9 cellular contexts compared by ENCODE assay signal in genomic region chr14:94028450-94028826, GRCh38. TPM values are rescaled to one million over a fixed set of nuclear protein-coding genes. Genes with fewer than 3 reads are reported as not detected.
A peak's percentile ranks its signal among the peaks of the same experiment; 100 is the strongest.
DNase-seq lines count a peak whose midpoint lies in the region; ATAC-seq and TF ChIP-seq lines count a peak whose summit lies in the region.
"Had no signal": no experiment of that assay in that cellular context is flagged by ENCODE, and none has a peak within 500 bp of the region (broad histone marks: within the 10 kb centered on the region; RNA-seq: fewer than 3 reads in every experiment).

No MANE protein-coding gene starts in this region.

- DNase-seq in EL: peak; percentile 16
- peak; percentile 70 for DNase-seq in activated CD8-positive, alpha-beta T cell treated with anti-CD3 and anti-CD28 coated beads for 36 hours
- DNase-seq in mesenchymal stem cell: peak; percentile 5
- DNase-seq in NCI-H2171 (lab: John Stamatoyannopoulos, UW): no peak
- DNase-seq in cardiac septum (ENCODE audit: low spot score): no peak
- DNase-seq: NCI-H2227 treated with DMSO at 0.1 percent for 48 hours had no signal

- intact Hi-C loops in activated CD8-positive, alpha-beta T cell treated with anti-CD3 and anti-CD28 coated beads for 36 hours (cut with micrococcal nuclease): no loop called here
- intact Hi-C loops in cardiac septum (cut with DNase I): no loop called here

- H2BK120ac ChIP-seq in mesenchymal stem cell (ENCODE audit: low read depth, low read length): no peak overlapping the region

- no peaks in the 10 kb centered on the region for H3K27me3 ChIP-seq in mesenchymal stem cell (ENCODE audit: control insufficient read depth in 1 of 2, insufficient read depth in 1 of 2, low read length in 2 of 2)

- H3K27me3 Mint-ChIP-seq in activated CD8-positive, alpha-beta T cell treated with anti-CD3 and anti-CD28 coated beads for 36 hours: no peaks in the 10 kb centered on the region

- WGBS in mesenchymal stem cell: 70% methylated on average over 4 of the region's 4 CpGs

- no peak overlapping the region for H3K23ac ChIP-seq in mesenchymal stem cell (ENCODE audit: low read length in 2 of 2)

- no peak overlapping the region for H2BK5ac ChIP-seq in mesenchymal stem cell (ENCODE audit: low read depth, low read length, poor library complexity, severe bottlenecking)

- H3K79me1 ChIP-seq in mesenchymal stem cell (replicated peaks; ENCODE audit: low read length, poor library complexity, severe bottlenecking): peaks cover 27% of the 10 kb centered on the region

- POLR2A ChIA-PET in activated CD8-positive, alpha-beta T cell treated with anti-CD3 and anti-CD28 coated beads for 36 hours (lab: Charles Lee): interaction anchor here (0.7 to 1.6 kb wide), 4 partner anchors 17 to 50 kb away, joined by 3 read pairs; no protein-coding TSS in a partner anchor

- peaks cover 21% of the 10 kb centered on the region for H3K4me1 Mint-ChIP-seq in activated CD8-positive, alpha-beta T cell treated with anti-CD3 and anti-CD28 coated beads for 36 hours (ENCODE audit: low read depth)

- no peak overlapping the region for H2AFZ ChIP-seq in mesenchymal stem cell (ENCODE audit: low read depth, low read length)

- TF ChIP-seq CTCF in activated CD8-positive, alpha-beta T cell treated with anti-CD3 and anti-CD28 coated beads for 36 hours (IDR thresholded peaks at IDR 0.05): no peak

- H3K9me3 ChIP-seq in mesenchymal stem cell (ENCODE audit: control insufficient read depth, low read length): no peaks in the 10 kb centered on the region

- no peaks in the 10 kb centered on the region for H3K36me3 ChIP-seq in mesenchymal stem cell (ENCODE audit: control insufficient read depth in 1 of 2, insufficient read depth in 2 of 2, low read depth in 1 of 2, low read length in 2 of 2)

- H3K4me3 Mint-ChIP-seq in activated CD8-positive, alpha-beta T cell treated with anti-CD3 and anti-CD28 coated beads for 36 hours: no peak overlapping the region

- no peak overlapping the region for H3K14ac ChIP-seq in mesenchymal stem cell (ENCODE audit: low read length in 2 of 2)

- peak; percentile 54 for ATAC-seq in activated CD8-positive, alpha-beta T cell treated with anti-CD3 and anti-CD28 coated beads for 36 hours
- no peak for ATAC-seq in HG03135 (IDR thresholded peaks at IDR 0.05; ENCODE audit: unreplicated experiment)

- no peaks in the 10 kb centered on the region for H3K36me3 Mint-ChIP-seq in activated CD8-positive, alpha-beta T cell treated with anti-CD3 and anti-CD28 coated beads for 36 hours (ENCODE audit: low read depth)

- no peak for TF ChIP-seq RAD21 in Ishikawa (IDR thresholded peaks at IDR 0.05; ENCODE audit: low read depth)

- no peaks in the 10 kb centered on the region for H3K9me3 Mint-ChIP-seq in activated CD8-positive, alpha-beta T cell treated with anti-CD3 and anti-CD28 coated beads for 36 hours

- no peak overlapping the region for H2BK12ac ChIP-seq in mesenchymal stem cell (ENCODE audit: low read length in 2 of 2)

- no peak overlapping the region for H4K8ac ChIP-seq in mesenchymal stem cell (ENCODE audit: low read length)

- H3K4ac ChIP-seq in mesenchymal stem cell (ENCODE audit: low read depth in 1 of 2, low read length in 2 of 2): no peak overlapping the region

- no peak overlapping the region for H2AK5ac ChIP-seq in mesenchymal stem cell (ENCODE audit: low read length, severe bottlenecking)

- H3K4me1 ChIP-seq in mesenchymal stem cell (ENCODE audit: control insufficient read depth, insufficient read depth, low read depth, low read length): peaks cover 18% of the 10 kb centered on the region

- TF ChIP-seq EP300 in Ishikawa (IDR thresholded peaks at IDR 0.05; ENCODE audit: borderline replicate concordance): no peak

- peak overlapping the region; percentile 72 for H3K27ac Mint-ChIP-seq in activated CD8-positive, alpha-beta T cell treated with anti-CD3 and anti-CD28 coated beads for 36 hours

- no peak overlapping the region for H3K4me3 ChIP-seq in mesenchymal stem cell (ENCODE audit: insufficient read depth in 1 of 2, low read depth in 1 of 2, low read length in 2 of 2)

- H3K4me2 ChIP-seq in mesenchymal stem cell (ENCODE audit: low read length, poor library complexity, severe bottlenecking): no peak overlapping the region

- H3K27ac ChIP-seq in mesenchymal stem cell (ENCODE audit: low read length, poor library complexity, severe bottlenecking): no peak overlapping the region

- CTCF ChIA-PET in activated CD8-positive, alpha-beta T cell treated with anti-CD3 and anti-CD28 coated beads for 36 hours (lab: Charles Lee): interaction anchor here (0.9 to 3.4 kb wide), 12 partner anchors 8 to 151 kb away, joined by 3 to 26 read pairs (median 7); partner anchors contain the start of gene IFI27L2

- H3K18ac ChIP-seq in mesenchymal stem cell (ENCODE audit: low read depth in 1 of 2, low read length in 2 of 2): no peak overlapping the region

- H3K9ac ChIP-seq in mesenchymal stem cell (ENCODE audit: low read length): no peak overlapping the region

- H2BK15ac ChIP-seq in mesenchymal stem cell (ENCODE audit: low read depth, poor library complexity, severe bottlenecking): no peak overlapping the region

- H4K91ac ChIP-seq in mesenchymal stem cell (ENCODE audit: low read length): no peak overlapping the region

TF ChIP-seq in Ishikawa, 13 proteins besides CTCF, POLR2A, EP300 and RAD21:
- TF ChIP-seq TCF12 (IDR thresholded peaks at IDR 0.05; ENCODE audit: low read depth): 0 out of 2 replicates have a peak, but pooled peaks have one; percentile 17
- TF ChIP-seq FOXM1 (IDR thresholded peaks at IDR 0.05; ENCODE audit: borderline replicate concordance, low read depth): no peak

RNA-seq across cellular contexts. Expression of gene OTUB2, which starts 2.3 kb away (rescaled TPM):
- under 1 TPM; 0.25 to 0.29 TPM for total RNA-seq in activated CD8-positive, alpha-beta T cell treated with anti-CD3 and anti-CD28 coated beads for 36 hours
- 1.1 TPM for polyA plus RNA-seq in mesenchymal stem cell (2013, experiment 1 of 2)
- polyA plus RNA-seq in mesenchymal stem cell (2013, experiment 2 of 2): 1.1 TPM
- total RNA-seq in cardiac septum: 0.30 TPM

RNA-seq across cellular contexts. Expression of gene CCDC197, which starts 31.3 kb away (rescaled TPM):
- total RNA-seq in activated CD8-positive, alpha-beta T cell treated with anti-CD3 and anti-CD28 coated beads for 36 hours: not detected
- not detected for polyA plus RNA-seq in mesenchymal stem cell (2013, experiment 1 of 2)
- polyA plus RNA-seq in mesenchymal stem cell (2013, experiment 2 of 2): not detected
- total RNA-seq in cardiac septum: 3.4 TPM
- total RNA-seq: skeletal muscle tissue had no signal

RNA-seq across cellular contexts. Expression of gene ASB2, which starts 52.1 kb away (rescaled TPM):
- 10 to 100 TPM; 11.7 to 12.7 TPM for total RNA-seq in activated CD8-positive, alpha-beta T cell treated with anti-CD3 and anti-CD28 coated beads for 36 hours
- polyA plus RNA-seq in mesenchymal stem cell (2013, experiment 1 of 2): not detected
- not detected for polyA plus RNA-seq in mesenchymal stem cell (2013, experiment 2 of 2)
- total RNA-seq in cardiac septum: 156 TPM

RNA-seq across cellular contexts. Expression of gene DDX24, which starts 52.6 kb away (rescaled TPM):
- 100 to 1,000 TPM; 272 to 275 TPM for total RNA-seq in activated CD8-positive, alpha-beta T cell treated with anti-CD3 and anti-CD28 coated beads for 36 hours
- polyA plus RNA-seq in mesenchymal stem cell (2013, experiment 1 of 2): 132 TPM
- polyA plus RNA-seq in mesenchymal stem cell (2013, experiment 2 of 2): 129 TPM
- total RNA-seq in cardiac septum: 245 TPM

RNA-seq across cellular contexts. Expression of gene IFI27L1, which starts 52.7 kb away (rescaled TPM):
- 10 to 100 TPM; 21.9 to 23.3 TPM for total RNA-seq in activated CD8-positive, alpha-beta T cell treated with anti-CD3 and anti-CD28 coated beads for 36 hours
- 20.5 TPM for polyA plus RNA-seq in mesenchymal stem cell (2013, experiment 1 of 2)
- 20.5 TPM for polyA plus RNA-seq in mesenchymal stem cell (2013, experiment 2 of 2)
- total RNA-seq in cardiac septum: 9.3 TPM

Comparison
In these comparisons a context has a peak if more than half of its experiments do, and no peak if none do; other contexts are left out.
1. DNase-seq: peak in EL (single experiment), activated CD8-positive, alpha-beta T cell treated with anti-CD3 and anti-CD28 coated beads for 36 hours (single experiment) and mesenchymal stem cell (single experiment); none in NCI-H2171 (single experiment) and cardiac septum (single experiment).
2. RNA of gene ASB2, which starts 52.1 kb away (total RNA-seq): 156 TPM in cardiac septum (single experiment); 11.7 to 12.7 TPM in activated CD8-positive, alpha-beta T cell treated with anti-CD3 and anti-CD28 coated beads for 36 hours; every median in the first group is over 10 times any median in the second.